9 cellular contexts compared by ENCODE assay signal in the genomic region with DNA sequence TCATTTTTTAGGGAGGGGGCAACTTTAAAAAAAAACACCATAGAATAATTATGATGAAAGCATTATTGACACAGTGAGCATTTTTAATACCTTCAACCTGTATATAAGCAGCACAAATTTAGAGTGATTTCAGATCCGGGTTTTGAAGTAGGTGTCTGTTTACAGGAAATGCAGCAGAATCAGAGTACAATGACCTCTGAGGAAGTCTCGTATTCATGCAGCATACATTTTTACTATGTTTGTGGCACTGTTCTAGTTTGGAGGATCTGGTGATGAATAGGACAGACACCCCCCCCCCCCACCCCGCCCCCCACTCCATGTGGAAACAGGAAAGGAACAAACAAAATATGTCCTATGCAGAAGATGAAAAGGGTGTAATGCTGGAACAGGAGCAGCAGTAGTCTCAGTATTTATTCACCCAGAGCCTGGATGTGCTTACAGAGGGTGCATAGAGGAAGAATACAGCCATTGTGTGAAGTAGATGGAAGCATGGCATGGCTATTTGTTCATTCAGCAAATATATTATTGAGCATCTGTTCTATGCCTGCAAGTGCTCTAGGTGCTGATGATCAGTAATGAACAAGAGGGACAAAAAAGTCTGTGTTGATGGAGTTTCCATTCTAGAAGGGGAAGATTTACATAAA. TPM values are rescaled to one million over a fixed set of nuclear protein-coding genes. Genes with fewer than 3 reads are reported as not detected.
DNase-seq lines count a peak whose midpoint lies in the region; ATAC-seq and TF ChIP-seq lines count a peak whose summit lies in the region.
"Had no signal": no experiment of that assay in that cellular context is flagged by ENCODE, and none has a peak within 500 bp of the region (broad histone marks: within the 10 kb centered on the region; RNA-seq: fewer than 3 reads in every experiment).

No MANE protein-coding gene starts in this region.

- H3K27me3 Mint-ChIP-seq in activated T-helper 1 cell treated with anti-CD3 and anti-CD28 coated beads, Interleukin-12 subunit alpha, Interleukin-12 subunit beta, Interleukin-2, Interleukin-4 antibody, amounts not matched to agents 30 ng/mL and 10 ng/mL and 1 ng/mL, durations not matched to agents 14 hours and 24 hours and 36 hours (ENCODE audit: insufficient read depth) = no peaks in the 10 kb centered on the region
- H3K27me3 Mint-ChIP-seq in mesothelial cell of epicardium (ENCODE audit: low read depth) = no peaks in the 10 kb centered on the region

- H3K27ac Mint-ChIP-seq in activated T-helper 1 cell treated with anti-CD3 and anti-CD28 coated beads, Interleukin-12 subunit alpha, Interleukin-12 subunit beta, Interleukin-2, Interleukin-4 antibody, amounts not matched to agents 30 ng/mL and 10 ng/mL and 1 ng/mL, durations not matched to agents 14 hours and 24 hours and 36 hours = peak overlapping the region; percentile 87
- peak overlapping the region; percentile 37 for H3K27ac Mint-ChIP-seq in mesothelial cell of epicardium

- POLR2A ChIA-PET in HEK293 (lab: Yijun Ruan, JAX) = interaction anchor here (0.9 kb wide), 1 partner anchor 20 kb away, joined by 3 read pairs; a partner anchor contains a TSS

- no peaks in the 10 kb centered on the region for H3K9me3 Mint-ChIP-seq in activated T-helper 1 cell treated with anti-CD3 and anti-CD28 coated beads, Interleukin-12 subunit alpha, Interleukin-12 subunit beta, Interleukin-2, Interleukin-4 antibody, amounts not matched to agents 30 ng/mL and 10 ng/mL and 1 ng/mL, durations not matched to agents 14 hours and 24 hours and 36 hours
- H3K9me3 Mint-ChIP-seq in mesothelial cell of epicardium = no peaks in the 10 kb centered on the region

- H3K27me3 ChIP-seq in esophagus squamous epithelium = no peaks in the 10 kb centered on the region

- intact Hi-C loops in activated T-helper 1 cell treated with anti-CD3 and anti-CD28 coated beads, Interleukin-12 subunit alpha, Interleukin-12 subunit beta, Interleukin-2, Interleukin-4 antibody, amounts not matched to agents 30 ng/mL and 10 ng/mL and 1 ng/mL, durations not matched to agents 14 hours and 24 hours and 36 hours (cut with micrococcal nuclease) = loop anchor here (1.0 to 5.0 kb wide), 4 partner anchors 20 to 244 kb away; a partner anchor contains a TSS
- intact Hi-C loops in esophagus squamous epithelium (cut with DNase I) = no loop called here

- CTCF ChIA-PET in HEK293 (lab: Yijun Ruan, JAX) = interaction anchor here (1.0 to 1.1 kb wide), 2 partner anchors 13 to 39 kb away, joined by 3 to 4 read pairs; no protein-coding TSS in a partner anchor

- peak overlapping the region; percentile 65 for H3K4me3 Mint-ChIP-seq in activated T-helper 1 cell treated with anti-CD3 and anti-CD28 coated beads, Interleukin-12 subunit alpha, Interleukin-12 subunit beta, Interleukin-2, Interleukin-4 antibody, amounts not matched to agents 30 ng/mL and 10 ng/mL and 1 ng/mL, durations not matched to agents 14 hours and 24 hours and 36 hours
- H3K4me3 Mint-ChIP-seq in mesothelial cell of epicardium = no peak overlapping the region

- H3K36me3 Mint-ChIP-seq in activated T-helper 1 cell treated with anti-CD3 and anti-CD28 coated beads, Interleukin-12 subunit alpha, Interleukin-12 subunit beta, Interleukin-2, Interleukin-4 antibody, amounts not matched to agents 30 ng/mL and 10 ng/mL and 1 ng/mL, durations not matched to agents 14 hours and 24 hours and 36 hours (ENCODE audit: low read depth) = peaks cover 5% of the 10 kb centered on the region
- H3K36me3 Mint-ChIP-seq in mesothelial cell of epicardium = peaks cover 7% of the 10 kb centered on the region

- H3K36me3 ChIP-seq in HEK293 (ENCODE audit: control insufficient read depth in 2 of 2, insufficient read depth in 1 of 2, low read length in 2 of 2) (no peaks in the 10 kb centered on the region; a peak in 1 of 3 replicates), esophagus squamous epithelium (no peaks in the 10 kb centered on the region)

- H3K4me3 ChIP-seq in HEK293 (ENCODE audit: low read depth, low read length) (no peak overlapping the region), esophagus squamous epithelium (no peak overlapping the region)

- peaks cover 36% of the 10 kb centered on the region for H3K4me1 Mint-ChIP-seq in activated T-helper 1 cell treated with anti-CD3 and anti-CD28 coated beads, Interleukin-12 subunit alpha, Interleukin-12 subunit beta, Interleukin-2, Interleukin-4 antibody, amounts not matched to agents 30 ng/mL and 10 ng/mL and 1 ng/mL, durations not matched to agents 14 hours and 24 hours and 36 hours (ENCODE audit: low read depth)
- peaks cover 19% of the 10 kb centered on the region for H3K4me1 Mint-ChIP-seq in mesothelial cell of epicardium

- WGBS in esophagus squamous epithelium, 2 donors = 50 to 76% methylated on average over 3 of the region's 3 CpGs

- H3K27ac ChIP-seq in HEK293 (ENCODE audit: extremely low read depth, low read depth, low read length) (no peak overlapping the region), esophagus squamous epithelium (peak overlapping the region in 1 of 4 donors; percentile 17)

- DNase-seq in COLO668 (lab: John Stamatoyannopoulos, UW; ENCODE audit: unreplicated experiment) (peak; percentile 14), mesothelial cell of epicardium (ENCODE audit: low spot score in 2 of 2, unreplicated experiment in 2 of 2) (no peak), esophagus squamous epithelium (lab: John Stamatoyannopoulos, UW) (no peak)
- DNase-seq in activated T-helper 1 cell treated with anti-CD3 and anti-CD28 coated beads, Interleukin-12 subunit alpha, Interleukin-12 subunit beta, Interleukin-2, Interleukin-4 antibody, amounts not matched to agents 30 ng/mL and 10 ng/mL and 1 ng/mL, durations not matched to agents 14 hours and 24 hours and 36 hours (ENCODE audit: low spot score) = no peak
- no peak for DNase-seq in stimulated activated CD4-positive, alpha-beta T cell treated with anti-CD3 and anti-CD28 coated beads, Interleukin-1b, Interleukin-23, amount 100 ng/mL, for 48 hours
- DNase-seq: stimulated activated CD4-positive, alpha-beta T cell treated with anti-CD3 and anti-CD28 coated beads, Interleukin-12 subunit alpha, Interleukin-12 subunit beta, amount 100 ng/mL, for 4 hours had no signal

- no peak for TF ChIP-seq POLR2A in esophagus squamous epithelium (IDR thresholded peaks at IDR 0.05)

- ATAC-seq in GM21526 (IDR thresholded peaks at IDR 0.05; ENCODE audit: low FRiP score, unreplicated experiment) = no peak
- no peak for ATAC-seq in HG02759 (IDR thresholded peaks at IDR 0.05; ENCODE audit: unreplicated experiment)

- H3K9me3 ChIP-seq in HEK293 (ENCODE audit: control insufficient read depth, insufficient read depth, low read depth, low read length) = no peaks in the 10 kb centered on the region
- H3K9me3 ChIP-seq in esophagus squamous epithelium = no peaks in the 10 kb centered on the region

- TF ChIP-seq CTCF in HEK293 (tag by site-specific recombination; IDR thresholded peaks at IDR 0.05) = no peak
- TF ChIP-seq CTCF in mesothelial cell of epicardium (IDR thresholded peaks at IDR 0.05; ENCODE audit: unreplicated experiment) = no peak
- TF ChIP-seq CTCF in esophagus squamous epithelium (IDR thresholded peaks at IDR 0.05) = no peak

- H3K4me1 ChIP-seq in HEK293 (ENCODE audit: control insufficient read depth, insufficient read depth, low read length) (peaks cover 29% of the 10 kb centered on the region), esophagus squamous epithelium (peaks cover 4 to 56% (median 13%) of the 10 kb centered on the region in 3 donors)

TF ChIP-seq in HEK293, 187 proteins besides CTCF, POLR2A, EP300 and RAD21 (continues in another document):
- no peak for TF ChIP-seq ZNF2 (tag by site-specific recombination; IDR thresholded peaks at IDR 0.05)
- TF ChIP-seq, protein P1, sequence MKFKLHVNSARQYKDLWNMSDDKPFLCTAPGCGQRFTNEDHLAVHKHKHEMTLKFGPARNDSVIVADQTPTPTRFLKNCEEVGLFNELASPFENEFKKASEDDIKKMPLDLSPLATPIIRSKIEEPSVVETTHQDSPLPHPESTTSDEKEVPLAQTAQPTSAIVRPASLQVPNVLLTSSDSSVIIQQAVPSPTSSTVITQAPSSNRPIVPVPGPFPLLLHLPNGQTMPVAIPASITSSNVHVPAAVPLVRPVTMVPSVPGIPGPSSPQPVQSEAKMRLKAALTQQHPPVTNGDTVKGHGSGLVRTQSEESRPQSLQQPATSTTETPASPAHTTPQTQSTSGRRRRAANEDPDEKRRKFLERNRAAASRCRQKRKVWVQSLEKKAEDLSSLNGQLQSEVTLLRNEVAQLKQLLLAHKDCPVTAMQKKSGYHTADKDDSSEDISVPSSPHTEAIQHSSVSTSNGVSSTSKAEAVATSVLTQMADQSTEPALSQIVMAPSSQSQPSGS (tag by site-specific recombination; IDR thresholded peaks at IDR 0.05; ENCODE audit: low read depth) = no peak
- TF ChIP-seq KLF9 (tag by site-specific recombination; IDR thresholded peaks at IDR 0.05; ENCODE audit: low read depth) = no peak
- TF ChIP-seq, protein P2, sequence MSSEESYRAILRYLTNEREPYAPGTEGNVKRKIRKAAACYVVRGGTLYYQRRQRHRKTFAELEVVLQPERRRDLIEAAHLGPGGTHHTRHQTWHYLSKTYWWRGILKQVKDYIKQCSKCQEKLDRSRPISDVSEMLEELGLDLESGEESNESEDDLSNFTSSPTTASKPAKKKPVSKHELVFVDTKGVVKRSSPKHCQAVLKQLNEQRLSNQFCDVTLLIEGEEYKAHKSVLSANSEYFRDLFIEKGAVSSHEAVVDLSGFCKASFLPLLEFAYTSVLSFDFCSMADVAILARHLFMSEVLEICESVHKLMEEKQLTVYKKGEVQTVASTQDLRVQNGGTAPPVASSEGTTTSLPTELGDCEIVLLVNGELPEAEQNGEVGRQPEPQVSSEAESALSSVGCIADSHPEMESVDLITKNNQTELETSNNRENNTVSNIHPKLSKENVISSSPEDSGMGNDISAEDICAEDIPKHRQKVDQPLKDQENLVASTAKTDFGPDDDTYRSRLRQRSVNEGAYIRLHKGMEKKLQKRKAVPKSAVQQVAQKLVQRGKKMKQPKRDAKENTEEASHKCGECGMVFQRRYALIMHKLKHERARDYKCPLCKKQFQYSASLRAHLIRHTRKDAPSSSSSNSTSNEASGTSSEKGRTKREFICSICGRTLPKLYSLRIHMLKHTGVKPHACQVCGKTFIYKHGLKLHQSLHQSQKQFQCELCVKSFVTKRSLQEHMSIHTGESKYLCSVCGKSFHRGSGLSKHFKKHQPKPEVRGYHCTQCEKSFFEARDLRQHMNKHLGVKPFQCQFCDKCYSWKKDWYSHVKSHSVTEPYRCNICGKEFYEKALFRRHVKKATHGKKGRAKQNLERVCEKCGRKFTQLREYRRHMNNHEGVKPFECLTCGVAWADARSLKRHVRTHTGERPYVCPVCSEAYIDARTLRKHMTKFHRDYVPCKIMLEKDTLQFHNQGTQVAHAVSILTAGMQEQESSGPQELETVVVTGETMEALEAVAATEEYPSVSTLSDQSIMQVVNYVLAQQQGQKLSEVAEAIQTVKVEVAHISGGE (tag by site-specific recombination; conservative IDR thresholded peaks at IDR 0.05; ENCODE audit: low read depth) = 0 out of 2 replicates have a peak, but pooled peaks have one; percentile 24

RNA-seq across cellular contexts. Expression of a gene that starts 19.7 kb away (rescaled TPM):
- total RNA-seq in activated T-helper 1 cell treated with anti-CD3 and anti-CD28 coated beads, Interleukin-12 subunit alpha, Interleukin-12 subunit beta, Interleukin-2, Interleukin-4 antibody, amounts not matched to agents 30 ng/mL and 10 ng/mL and 1 ng/mL, durations not matched to agents 14 hours and 24 hours and 36 hours = 39.7 and 40.9 TPM in 2 replicates
- 46.7 to 52.9 TPM (median 47.5 TPM) in 3 replicates for total RNA-seq in mesothelial cell of epicardium
- 10 to 100 TPM; 11.5 to 21.2 (median 16.6) TPM for total RNA-seq in esophagus squamous epithelium
